Comparison of ENCODE assay signal across 21 cellular contexts in genomic region chr15:78921940-78922339, GRCh38. TPM values are rescaled to one million over a fixed set of nuclear protein-coding genes. Genes with fewer than 3 reads are reported as not detected.
DNase-seq lines count a peak whose midpoint lies in the region; ATAC-seq and TF ChIP-seq lines count a peak whose summit lies in the region.
"Had no signal": no experiment of that assay in that cellular context is flagged by ENCODE, and none has a peak within 500 bp of the region (broad histone marks: within the 10 kb centered on the region; RNA-seq: fewer than 3 reads in every experiment).

No MANE protein-coding gene starts in this region.

- H3K9me3 Mint-ChIP-seq in stimulated activated memory B cell treated with anti-CD40 and anti-IgM and Interleukin-4, amounts not matched to agents 10 μg/mL and 1 μg/mL and 100 μg/mL, for 72 hours, result no peaks in the 10 kb centered on the region
- H3K9me3 Mint-ChIP-seq: activated CD4-positive, alpha-beta T cell treated with anti-CD3 and anti-CD28 coated beads, Interleukin-2, amount 10 ng/mL, durations not matched to agents 24 days and 14 days; T-helper 2 cell treated with Interferon-gamma antibody and Interleukin-4, amounts not matched to agents 5 μg/mL and 100 μg/mL, for 36 hours had no signal

- DNase-seq in T-helper 17 cell (peak in 1 of 3 donors; percentile 5), left colon (no peak), esophagus squamous epithelium (lab: John Stamatoyannopoulos, UW) (no peak)
- DNase-seq: activated CD4-positive, alpha-beta T cell treated with anti-CD3 and anti-CD28 coated beads, Interleukin-2, amount 10 ng/mL, durations not matched to agents 24 days and 14 days; activated naive CD4-positive, alpha-beta T cell treated with anti-CD3 and anti-CD28 coated beads, Interleukin-2, amount 50 U/mL, for 16 hours; dermis blood vessel endothelial cell; kidney; NCI-H1436 treated with DMSO at 0.1 percent for 48 hours; NCI-H2107; stimulated activated CD4-positive, alpha-beta T cell treated with anti-CD3 and anti-CD28 coated beads, Interleukin-2, amount 100 ng/mL, for 24 hours had no signal

- H3K4me3 ChIP-seq in esophagus squamous epithelium, result no peak overlapping the region
- H3K4me3 ChIP-seq: cardiac muscle cell, lung, prostate gland had no signal

- peaks cover 20 to 94% (median 24%) of the 10 kb centered on the region in 3 donors for H3K36me3 ChIP-seq in esophagus squamous epithelium
- H3K36me3 ChIP-seq: prostate gland had no signal

- TF ChIP-seq CTCF in esophagus squamous epithelium (IDR thresholded peaks at IDR 0.05), result no peak

- WGBS in esophagus squamous epithelium, 2 donors, result 86 to 94% methylated on average over 9 to 14 of the region's 14 CpGs

- H3K36me3 Mint-ChIP-seq in T-helper 17 cell (ENCODE audit: low read depth), result peaks cover 9% of the 10 kb centered on the region
- peaks cover 48% of the 10 kb centered on the region for H3K36me3 Mint-ChIP-seq in stimulated activated memory B cell treated with anti-CD40 and anti-IgM and Interleukin-4, amounts not matched to agents 10 μg/mL and 1 μg/mL and 100 μg/mL, for 72 hours

- peak; percentile 14 for ATAC-seq in T-helper 17 cell
- ATAC-seq in left colon, result peak; percentile 11
- ATAC-seq in stimulated activated memory B cell treated with anti-CD40 and anti-IgM and Interleukin-4, amounts not matched to agents 10 μg/mL and 1 μg/mL and 100 μg/mL, for 72 hours, result no peak
- ATAC-seq in HG03457 (IDR thresholded peaks at IDR 0.05; ENCODE audit: unreplicated experiment), result no peak
- no peak for ATAC-seq in HG02623 (IDR thresholded peaks at IDR 0.05; ENCODE audit: unreplicated experiment)

- H3K27me3 ChIP-seq in esophagus squamous epithelium, result no peaks in the 10 kb centered on the region
- H3K27me3 ChIP-seq: cardiac muscle cell, neutrophil had no signal

- H3K4me1 Mint-ChIP-seq in T-helper 17 cell, result peaks cover 9% of the 10 kb centered on the region
- H3K4me1 Mint-ChIP-seq in stimulated activated memory B cell treated with anti-CD40 and anti-IgM and Interleukin-4, amounts not matched to agents 10 μg/mL and 1 μg/mL and 100 μg/mL, for 72 hours, result peaks cover 45% of the 10 kb centered on the region
- H3K4me1 Mint-ChIP-seq: activated CD4-positive, alpha-beta T cell treated with anti-CD3 and anti-CD28 coated beads, Interleukin-2, amount 10 ng/mL, durations not matched to agents 24 days and 14 days had no signal

- H3K27ac ChIP-seq in esophagus squamous epithelium, result peak overlapping the region in 2 of 4 donors; percentile 17 to 21
- H3K27ac ChIP-seq: cardiac muscle cell, KMS-11, neutrophil, VCaP had no signal

- intact Hi-C loops in left colon (cut with DNase I, micrococcal nuclease) (no loop called here), esophagus squamous epithelium (cut with DNase I) (no loop called here)

- no peak overlapping the region for H3K4me3 Mint-ChIP-seq in T-helper 17 cell
- no peak overlapping the region for H3K4me3 Mint-ChIP-seq in stimulated activated memory B cell treated with anti-CD40 and anti-IgM and Interleukin-4, amounts not matched to agents 10 μg/mL and 1 μg/mL and 100 μg/mL, for 72 hours
- H3K4me3 Mint-ChIP-seq: activated CD4-positive, alpha-beta T cell treated with anti-CD3 and anti-CD28 coated beads, Interleukin-2, amount 10 ng/mL, durations not matched to agents 24 days and 14 days; T-helper 2 cell treated with Interferon-gamma antibody and Interleukin-4, amounts not matched to agents 5 μg/mL and 100 μg/mL, for 36 hours had no signal

- TF ChIP-seq POLR2A in GM15510 (IDR thresholded peaks at IDR 0.05; ENCODE audit: borderline replicate concordance, extremely low read depth, insufficient read length) (peak; percentile 8), esophagus squamous epithelium (IDR thresholded peaks at IDR 0.05) (no peak)

- H3K27ac Mint-ChIP-seq in T-helper 17 cell, result peak overlapping the region; percentile 74
- peak overlapping the region; percentile 53 for H3K27ac Mint-ChIP-seq in stimulated activated memory B cell treated with anti-CD40 and anti-IgM and Interleukin-4, amounts not matched to agents 10 μg/mL and 1 μg/mL and 100 μg/mL, for 72 hours
- H3K27ac Mint-ChIP-seq: activated CD4-positive, alpha-beta T cell treated with anti-CD3 and anti-CD28 coated beads, Interleukin-2, amount 10 ng/mL, durations not matched to agents 24 days and 14 days; T-helper 2 cell treated with Interferon-gamma antibody and Interleukin-4, amounts not matched to agents 5 μg/mL and 100 μg/mL, for 36 hours had no signal

- peaks cover 0 to 11% (median 5%) of the 10 kb centered on the region in 3 donors for H3K4me1 ChIP-seq in esophagus squamous epithelium
- H3K4me1 ChIP-seq: prostate gland had no signal

- H3K9me3 ChIP-seq in T-helper 17 cell (ENCODE audit: control insufficient read depth, low read length, poor library complexity, severe bottlenecking) (no peaks in the 10 kb centered on the region), esophagus squamous epithelium (no peaks in the 10 kb centered on the region)
- H3K9me3 ChIP-seq: neutrophil, prostate gland had no signal

- H3K27me3 Mint-ChIP-seq in T-helper 17 cell, result no peaks in the 10 kb centered on the region
- no peaks in the 10 kb centered on the region for H3K27me3 Mint-ChIP-seq in stimulated activated memory B cell treated with anti-CD40 and anti-IgM and Interleukin-4, amounts not matched to agents 10 μg/mL and 1 μg/mL and 100 μg/mL, for 72 hours
- H3K27me3 Mint-ChIP-seq: activated CD4-positive, alpha-beta T cell treated with anti-CD3 and anti-CD28 coated beads, Interleukin-2, amount 10 ng/mL, durations not matched to agents 24 days and 14 days had no signal

RNA-seq across cellular contexts. Expression of gene CTSH, which starts 22.9 kb away (rescaled TPM):
- 100 to 1,000 TPM; 109 to 116 TPM for total RNA-seq in T-helper 17 cell
- total RNA-seq in left colon, result 10 to 100 TPM; 25.6 to 66.7 TPM
- total RNA-seq in esophagus squamous epithelium, result 100 to 1,000 TPM in 2 of 4 donors, 10 to 100 TPM in 2; 19.7 to 115 (median 69.6) TPM

RNA-seq across cellular contexts. Expression of gene MORF4L1, which starts 49.2 kb away (rescaled TPM):
- 100 to 1,000 TPM; 373 to 376 TPM for total RNA-seq in T-helper 17 cell
- total RNA-seq in left colon, result 100 to 1,000 TPM; 167 to 190 TPM
- 100 to 1,000 TPM in 3 of 4 donors, 10 to 100 TPM in 1; 83.6 to 293 (median 156) TPM for total RNA-seq in esophagus squamous epithelium

Comparison
In these comparisons a context has a peak if more than half of its experiments do, and no peak if none do; other contexts are left out.
1. ATAC-seq: peak in T-helper 17 cell (single experiment) and left colon (single experiment); none in stimulated activated memory B cell treated with anti-CD40 and anti-IgM and Interleukin-4, amounts not matched to agents 10 μg/mL and 1 μg/mL and 100 μg/mL, for 72 hours (single experiment), HG03457 (single experiment) and HG02623 (single experiment).